ENCODE assay signal across 13 cellular contexts in genomic region chr11:45264839-45265515, GRCh38. TPM values are rescaled to one million over a fixed set of nuclear protein-coding genes. Genes with fewer than 3 reads are reported as not detected.
A peak's percentile ranks its signal among the peaks of the same experiment; 100 is the strongest.
DNase-seq lines count a peak whose midpoint lies in the region; ATAC-seq and TF ChIP-seq lines count a peak whose summit lies in the region.
"Had no signal": no experiment of that assay in that cellular context is flagged by ENCODE, and none has a peak within 500 bp of the region (broad histone marks: within the 10 kb centered on the region; RNA-seq: fewer than 3 reads in every experiment).

No MANE protein-coding gene starts in this region.

- H3K4me3 ChIP-seq in PC-3 (ENCODE audit: low read length) (no peak overlapping the region), epithelial cell of esophagus (ENCODE audit: low read length) (no peak overlapping the region)
- H3K4me3 ChIP-seq: adrenal gland had no signal

- POLR2A ChIA-PET in PC-3 (lab: Charles Lee; ENCODE audit: unreplicated experiment): no interaction called here

- H3K9me3 ChIP-seq in PC-3 (ENCODE audit: low read length): no peaks in the 10 kb centered on the region
- H3K9me3 ChIP-seq: adrenal gland had no signal

- no peak for TF ChIP-seq CTCF in PC-3 (conservative IDR thresholded peaks at IDR 0.05; ENCODE audit: low read depth, low read length)
- no peak for TF ChIP-seq CTCF in epithelial cell of esophagus (IDR thresholded peaks at IDR 0.05; ENCODE audit: insufficient read depth, low read depth, low read length, missing control alignments)

- peak overlapping the region; percentile 43 for H3K4me2 ChIP-seq in PC-3 (ENCODE audit: low read length)

- ATAC-seq in PC-3: peak; percentile 94
- ATAC-seq in left ventricle myocardium superior: no peak
- ATAC-seq: activated CD8-positive, alpha-beta T cell treated with anti-CD3 and anti-CD28 coated beads, Interleukin-2, amount 10 ng/mL, durations not matched to agents 7 days and 5 days had no signal

- intact Hi-C loops in PC-3 (cut with micrococcal nuclease): no loop called here
- intact Hi-C loops in left ventricle myocardium superior (cut with micrococcal nuclease): no loop called here

- H3F3A ChIP-seq in PC-3 (ENCODE audit: low read length, unreplicated experiment): no peaks in the 10 kb centered on the region

- H2AFZ ChIP-seq in PC-3 (ENCODE audit: low read length): no peak overlapping the region

- DNase-seq in Daoy (ENCODE audit: low read depth): peak; percentile 82
- peak; percentile 82 for DNase-seq in PC-3
- peak; percentile 81 for DNase-seq in epithelial cell of esophagus (ENCODE audit: low read depth)
- DNase-seq in non-pigmented ciliary epithelial cell (ENCODE audit: low read depth): peak; percentile 70
- DNase-seq in activated CD4-positive, alpha-beta T cell treated with anti-CD3 and anti-CD28 coated beads, Interleukin-2, amount 50 U/mL, for 1 hour: no peak
- no peak for DNase-seq in left ventricle myocardium superior
- no peak for DNase-seq in Ammon's horn (ENCODE audit: low spot score)
- no peak for DNase-seq in NCI-H146 (lab: John Stamatoyannopoulos, UW)
- DNase-seq: activated CD8-positive, alpha-beta T cell treated with anti-CD3 and anti-CD28 coated beads, Interleukin-2, amount 10 ng/mL, durations not matched to agents 7 days and 5 days; GOT3; head of caudate nucleus; stimulated activated CD4-positive, alpha-beta T cell treated with anti-CD3 and anti-CD28 coated beads, Interleukin-1b, Interleukin-23, amount 100 ng/mL, for 48 hours had no signal

- H3K4me1 ChIP-seq in PC-3 (ENCODE audit: insufficient read depth, low read length): peaks cover 17% of the 10 kb centered on the region

- H3K27me3 ChIP-seq in PC-3 (ENCODE audit: low read length): 0 out of 2 replicates have a peak, but pooled peaks cover 4% of the 10 kb centered on the region

- H3K36me3 ChIP-seq in PC-3 (ENCODE audit: low read depth, low read length): no peaks in the 10 kb centered on the region
- H3K36me3 ChIP-seq: adrenal gland had no signal

- peak overlapping the region; percentile 67 for H3K27ac ChIP-seq in PC-3 (ENCODE audit: low read length)
- H3K27ac ChIP-seq: adrenal gland had no signal

- no peak overlapping the region for H3K9ac ChIP-seq in PC-3 (ENCODE audit: low read length)

- no peaks in the 10 kb centered on the region for H3K79me2 ChIP-seq in PC-3 (ENCODE audit: low read length)

- H4K20me1 ChIP-seq in PC-3 (ENCODE audit: low read length): no peaks in the 10 kb centered on the region

- CTCF ChIA-PET in PC-3 (lab: Charles Lee): no interaction called here

- BruUV-seq in PC-3 (replicated peaks; lab: Mats Ljungman, UMichigan): no TSS peak

- no peaks in the 10 kb centered on the region for H3K9me2 ChIP-seq in PC-3 (replicated peaks; ENCODE audit: low read length)

RNA-seq across cellular contexts. Expression of gene SYT13, which starts 21.2 kb away (rescaled TPM):
- 0.91 and 2.6 TPM in 2 replicates for total RNA-seq in Daoy (2014; rRNA removed; shearing (Covaris generic))
- total RNA-seq in PC-3 (2014; rRNA removed): not detected in 2 replicates
- total RNA-seq in left ventricle myocardium superior: 6.9 TPM
- total RNA-seq: activated CD8-positive, alpha-beta T cell treated with anti-CD3 and anti-CD28 coated beads, Interleukin-2, amount 10 ng/mL, durations not matched to agents 7 days and 5 days had no signal

Comparison
In these comparisons a context has a peak if more than half of its experiments do, and no peak if none do; other contexts are left out.
1. DNase-seq: peak in Daoy (single experiment), PC-3 (single experiment), epithelial cell of esophagus (single experiment) and non-pigmented ciliary epithelial cell (single experiment); none in activated CD4-positive, alpha-beta T cell treated with anti-CD3 and anti-CD28 coated beads, Interleukin-2, amount 50 U/mL, for 1 hour (single experiment), left ventricle myocardium superior (single experiment), Ammon's horn (single experiment) and NCI-H146 (single experiment).